In the genomic region with DNA sequence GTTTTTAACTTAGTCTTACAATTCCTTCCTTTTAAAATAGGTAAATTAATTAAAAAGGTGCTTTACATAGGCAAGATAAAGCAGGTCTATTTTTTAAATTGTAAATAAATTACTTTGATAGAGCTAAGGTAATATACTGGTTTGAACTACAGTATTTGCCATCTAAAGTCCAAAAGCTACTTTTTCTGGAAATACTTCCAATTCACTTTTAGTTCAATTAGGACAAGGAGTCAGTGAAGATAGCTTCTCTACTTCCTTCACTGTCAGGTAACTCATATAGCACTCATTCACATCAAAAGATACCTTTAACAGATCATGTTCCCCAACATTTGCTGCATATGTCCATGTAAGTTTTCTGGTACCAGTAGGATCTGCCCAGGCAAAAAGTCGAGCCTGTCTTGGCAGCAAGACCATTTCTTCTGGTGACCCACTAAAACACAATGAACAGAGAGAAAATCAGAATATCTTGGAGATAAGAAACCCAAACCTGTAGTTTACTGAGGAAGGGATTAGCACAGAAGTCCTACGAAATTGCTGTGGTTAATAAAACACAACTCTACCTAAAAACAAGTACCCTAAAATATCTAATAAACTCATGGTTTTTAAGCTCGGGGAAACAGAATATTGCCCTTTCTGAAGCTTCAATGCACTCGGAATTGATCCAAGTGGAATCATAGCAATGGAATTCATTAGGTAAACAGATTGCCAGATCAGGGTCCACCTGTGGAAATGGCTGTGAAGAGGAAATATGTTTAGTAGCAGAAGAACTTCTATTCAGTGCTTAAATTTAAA, we compare ENCODE assay signal across 2 cellular contexts.
TF ChIP-seq lines count a peak whose summit lies in the region.

No MANE protein-coding gene starts in this region.

TF ChIP-seq in A549, 52 proteins besides CTCF, POLR2A, EP300 and RAD21:
- TF ChIP-seq CHD2 (IDR thresholded peaks at IDR 0.05; ENCODE audit: low read length, partially characterized antibody) (no peak), BHLHE40 (IDR thresholded peaks at IDR 0.05; ENCODE audit: low read depth, low read length) (no peak), KDM1A (IDR thresholded peaks at IDR 0.05; ENCODE audit: low read depth) (no peak), GATA3 (IDR thresholded peaks at IDR 0.05; ENCODE audit: borderline replicate concordance) (no peak), FOSB (CRISPR knock-in tag; IDR thresholded peaks at IDR 0.05) (no peak), POLR2AphosphoS2 (conservative IDR thresholded peaks at IDR 0.05; ENCODE audit: low read length) (no peak), TP53 (CRISPR knock-in tag; IDR thresholded peaks at IDR 0.05) (no peak), CHD4 (IDR thresholded peaks at IDR 0.05; ENCODE audit: borderline replicate concordance) (no peak), CBX8 (IDR thresholded peaks at IDR 0.05) (no peak), RARB (CRISPR knock-in tag; IDR thresholded peaks at IDR 0.05) (no peak), EHF (CRISPR knock-in tag; IDR thresholded peaks at IDR 0.05) (no peak)
- TF ChIP-seq, protein P1, sequence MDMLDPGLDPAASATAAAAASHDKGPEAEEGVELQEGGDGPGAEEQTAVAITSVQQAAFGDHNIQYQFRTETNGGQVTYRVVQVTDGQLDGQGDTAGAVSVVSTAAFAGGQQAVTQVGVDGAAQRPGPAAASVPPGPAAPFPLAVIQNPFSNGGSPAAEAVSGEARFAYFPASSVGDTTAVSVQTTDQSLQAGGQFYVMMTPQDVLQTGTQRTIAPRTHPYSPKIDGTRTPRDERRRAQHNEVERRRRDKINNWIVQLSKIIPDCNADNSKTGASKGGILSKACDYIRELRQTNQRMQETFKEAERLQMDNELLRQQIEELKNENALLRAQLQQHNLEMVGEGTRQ (IDR thresholded peaks at IDR 0.05): no peak
- TF ChIP-seq, protein P2, sequence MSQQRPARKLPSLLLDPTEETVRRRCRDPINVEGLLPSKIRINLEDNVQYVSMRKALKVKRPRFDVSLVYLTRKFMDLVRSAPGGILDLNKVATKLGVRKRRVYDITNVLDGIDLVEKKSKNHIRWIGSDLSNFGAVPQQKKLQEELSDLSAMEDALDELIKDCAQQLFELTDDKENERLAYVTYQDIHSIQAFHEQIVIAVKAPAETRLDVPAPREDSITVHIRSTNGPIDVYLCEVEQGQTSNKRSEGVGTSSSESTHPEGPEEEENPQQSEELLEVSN (IDR thresholded peaks at IDR 0.05; ENCODE audit: borderline replicate concordance, low read depth): no peak
- TF ChIP-seq, protein P3, sequence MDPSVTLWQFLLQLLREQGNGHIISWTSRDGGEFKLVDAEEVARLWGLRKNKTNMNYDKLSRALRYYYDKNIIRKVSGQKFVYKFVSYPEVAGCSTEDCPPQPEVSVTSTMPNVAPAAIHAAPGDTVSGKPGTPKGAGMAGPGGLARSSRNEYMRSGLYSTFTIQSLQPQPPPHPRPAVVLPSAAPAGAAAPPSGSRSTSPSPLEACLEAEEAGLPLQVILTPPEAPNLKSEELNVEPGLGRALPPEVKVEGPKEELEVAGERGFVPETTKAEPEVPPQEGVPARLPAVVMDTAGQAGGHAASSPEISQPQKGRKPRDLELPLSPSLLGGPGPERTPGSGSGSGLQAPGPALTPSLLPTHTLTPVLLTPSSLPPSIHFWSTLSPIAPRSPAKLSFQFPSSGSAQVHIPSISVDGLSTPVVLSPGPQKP (IDR thresholded peaks at IDR 0.05; ENCODE audit: low read depth, low read length): no peak
- TF ChIP-seq, protein P4, sequence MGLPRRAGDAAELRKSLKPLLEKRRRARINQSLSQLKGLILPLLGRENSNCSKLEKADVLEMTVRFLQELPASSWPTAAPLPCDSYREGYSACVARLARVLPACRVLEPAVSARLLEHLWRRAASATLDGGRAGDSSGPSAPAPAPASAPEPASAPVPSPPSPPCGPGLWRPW (IDR thresholded peaks at IDR 0.05): no peak
- TF ChIP-seq, protein P5, sequence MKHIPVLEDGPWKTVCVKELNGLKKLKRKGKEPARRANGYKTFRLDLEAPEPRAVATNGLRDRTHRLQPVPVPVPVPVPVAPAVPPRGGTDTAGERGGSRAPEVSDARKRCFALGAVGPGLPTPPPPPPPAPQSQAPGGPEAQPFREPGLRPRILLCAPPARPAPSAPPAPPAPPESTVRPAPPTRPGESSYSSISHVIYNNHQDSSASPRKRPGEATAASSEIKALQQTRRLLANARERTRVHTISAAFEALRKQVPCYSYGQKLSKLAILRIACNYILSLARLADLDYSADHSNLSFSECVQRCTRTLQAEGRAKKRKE (CRISPR knock-in tag; IDR thresholded peaks at IDR 0.05; ENCODE audit: low read depth): no peak
- TF ChIP-seq, protein P6, sequence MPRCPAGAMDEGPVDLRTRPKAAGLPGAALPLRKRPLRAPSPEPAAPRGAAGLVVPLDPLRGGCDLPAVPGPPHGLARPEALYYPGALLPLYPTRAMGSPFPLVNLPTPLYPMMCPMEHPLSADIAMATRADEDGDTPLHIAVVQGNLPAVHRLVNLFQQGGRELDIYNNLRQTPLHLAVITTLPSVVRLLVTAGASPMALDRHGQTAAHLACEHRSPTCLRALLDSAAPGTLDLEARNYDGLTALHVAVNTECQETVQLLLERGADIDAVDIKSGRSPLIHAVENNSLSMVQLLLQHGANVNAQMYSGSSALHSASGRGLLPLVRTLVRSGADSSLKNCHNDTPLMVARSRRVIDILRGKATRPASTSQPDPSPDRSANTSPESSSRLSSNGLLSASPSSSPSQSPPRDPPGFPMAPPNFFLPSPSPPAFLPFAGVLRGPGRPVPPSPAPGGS (IDR thresholded peaks at IDR 0.05): no peak
- TF ChIP-seq, protein P7, sequence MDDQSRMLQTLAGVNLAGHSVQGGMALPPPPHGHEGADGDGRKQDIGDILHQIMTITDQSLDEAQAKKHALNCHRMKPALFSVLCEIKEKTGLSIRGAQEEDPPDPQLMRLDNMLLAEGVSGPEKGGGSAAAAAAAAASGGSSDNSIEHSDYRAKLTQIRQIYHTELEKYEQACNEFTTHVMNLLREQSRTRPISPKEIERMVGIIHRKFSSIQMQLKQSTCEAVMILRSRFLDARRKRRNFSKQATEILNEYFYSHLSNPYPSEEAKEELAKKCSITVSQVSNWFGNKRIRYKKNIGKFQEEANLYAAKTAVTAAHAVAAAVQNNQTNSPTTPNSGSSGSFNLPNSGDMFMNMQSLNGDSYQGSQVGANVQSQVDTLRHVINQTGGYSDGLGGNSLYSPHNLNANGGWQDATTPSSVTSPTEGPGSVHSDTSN (IDR thresholded peaks at IDR 0.05): no peak

TF ChIP-seq in IMR-90, 13 proteins besides CTCF, POLR2A, EP300 and RAD21:
- TF ChIP-seq MXI1 (IDR thresholded peaks at IDR 0.05; ENCODE audit: borderline replicate concordance, low read depth, low read length) (no peak), CHD1 (IDR thresholded peaks at IDR 0.05; ENCODE audit: low read depth, low read length) (no peak), MAZ (IDR thresholded peaks at IDR 0.05; ENCODE audit: borderline replicate concordance, low read depth, low read length) (no peak), FOS (IDR thresholded peaks at IDR 0.05; ENCODE audit: low read depth, low read length) (no peak), SMC3 (IDR thresholded peaks at IDR 0.05; ENCODE audit: low read depth, low read length) (no peak), CEBPB (IDR thresholded peaks at IDR 0.05; ENCODE audit: low read depth, low read length) (no peak), RFX5 (IDR thresholded peaks at IDR 0.05; ENCODE audit: low read depth, low read length) (no peak), RCOR1 (IDR thresholded peaks at IDR 0.05; ENCODE audit: insufficient replicate concordance, low read length) (no peak), MAFK (IDR thresholded peaks at IDR 0.05; ENCODE audit: low read depth, low read length) (no peak), BHLHE40 (IDR thresholded peaks at IDR 0.05; ENCODE audit: low read depth, low read length) (no peak), NFE2L2 (IDR thresholded peaks at IDR 0.05; ENCODE audit: low read depth, low read length) (no peak)
- TF ChIP-seq, protein P1 (IDR thresholded peaks at IDR 0.05; ENCODE audit: low read depth, low read length): no peak
- TF ChIP-seq, protein P3 (IDR thresholded peaks at IDR 0.05; ENCODE audit: borderline replicate concordance, low read depth, low read length): no peak
TF ChIP-seq in IMR-90: peak in this region for 0.
